Comparison of ENCODE assay signal across 16 cellular contexts in genomic region chr3:138569090-138569489, GRCh38.
"Had no signal": no experiment of that assay in that cellular context is flagged by ENCODE, and none has a peak within 500 bp of the region (broad histone marks: within the 10 kb centered on the region; RNA-seq: fewer than 3 reads in every experiment).

No MANE protein-coding gene starts in this region.

- DNase-seq: activated CD4-positive, alpha-beta T cell treated with anti-CD3 and anti-CD28 coated beads, Interleukin-2, amount 50 U/mL, for 4 hours; activated effector memory CD4-positive, alpha-beta T cell treated with anti-CD3 and anti-CD28 coated beads, Interleukin-2, amount 50 U/mL, for 16 hours; activated naive CD4-positive, alpha-beta T cell treated with anti-CD3 and anti-CD28 coated beads, Interleukin-2, amount 50 U/mL, for 16 hours; activated T-cell treated with anti-CD3 and anti-CD28 coated beads, Interleukin-2, amount 50 U/mL, for 72 hours; dorsolateral prefrontal cortex; islet precursor cell; midbrain; nephron progenitor cell; nucleus accumbens; posterior cingulate gyrus; stimulated activated naive B cell treated with anti-CD40 and anti-IgM and Interleukin-4, amounts not matched to agents 10 μg/mL and 1 μg/mL and 100 μg/mL, for 72 hours; substantia nigra; T-helper 2 cell; tibial artery; WERI-Rb-1 had no signal

- FAIRE-seq: colon had no signal

- H3K4me3 ChIP-seq: dorsolateral prefrontal cortex, tibial artery had no signal

- H3K36me3 ChIP-seq: WERI-Rb-1 had no signal

- H3K27me3 ChIP-seq: dorsolateral prefrontal cortex, tibial artery had no signal

- ATAC-seq: activated T-cell treated with anti-CD3 and anti-CD28 coated beads, Interleukin-2, amount 50 U/mL, for 72 hours; stimulated activated naive B cell treated with anti-CD40 and anti-IgM and Interleukin-4, amounts not matched to agents 10 μg/mL and 1 μg/mL and 100 μg/mL, for 72 hours had no signal

- H3K4me3 Mint-ChIP-seq: nephron progenitor cell; stimulated activated naive B cell treated with anti-CD40 and anti-IgM and Interleukin-4, amounts not matched to agents 10 μg/mL and 1 μg/mL and 100 μg/mL, for 72 hours had no signal

- H3K27ac Mint-ChIP-seq: activated T-cell treated with anti-CD3 and anti-CD28 coated beads, Interleukin-2, amount 50 U/mL, for 72 hours; stimulated activated naive B cell treated with anti-CD40 and anti-IgM and Interleukin-4, amounts not matched to agents 10 μg/mL and 1 μg/mL and 100 μg/mL, for 72 hours had no signal

- H3K4me1 Mint-ChIP-seq: nephron progenitor cell had no signal

- H3K4me1 ChIP-seq: tibial artery had no signal

- H3K27ac ChIP-seq: dorsolateral prefrontal cortex, tibial artery, WERI-Rb-1 had no signal
